1 cellular context compared by ENCODE assay signal in genomic region chr15:93035953-93036810, GRCh38.
TF ChIP-seq lines count a peak whose summit lies in the region.

No MANE protein-coding gene starts in this region.

TF ChIP-seq in K562, 482 proteins besides CTCF, POLR2A, EP300 and RAD21 (continued from another document and continues in another):
- TF ChIP-seq JUN (IDR thresholded peaks at IDR 0.05; ENCODE audit: borderline replicate concordance, low read depth, low read length): peak; percentile 15; the same call in 1 of the 2 replicates
- no peak for TF ChIP-seq JUN (CRISPR knock-in tag; IDR thresholded peaks at IDR 0.05; ENCODE audit: borderline replicate concordance)
- TF ChIP-seq TEAD4 (IDR thresholded peaks at IDR 0.05; ENCODE audit: low read length): no peak
- peak; percentile 87; the same call in 1 of the 2 replicates for TF ChIP-seq TEAD4 (CRISPR knock-in tag; IDR thresholded peaks at IDR 0.05; ENCODE audit: borderline replicate concordance)
- peak; percentile 51; the same call in 1 of the 2 replicates for TF ChIP-seq CREB1 (IDR thresholded peaks at IDR 0.05)
- TF ChIP-seq CREB1 (CRISPR knock-in tag; IDR thresholded peaks at IDR 0.05): no peak; the same call in 1 of the 2 replicates
- no peak for TF ChIP-seq SMARCA5 (IDR thresholded peaks at IDR 0.05)
- peak; percentile 47; the same call in 1 of the 2 replicates for TF ChIP-seq EP400 (IDR thresholded peaks at IDR 0.05)
- no peak for TF ChIP-seq ATF1 (CRISPR knock-in tag; IDR thresholded peaks at IDR 0.05)
- TF ChIP-seq ATF1 (tag; IDR thresholded peaks at IDR 0.05): peak; percentile 62
- TF ChIP-seq, protein P1, sequence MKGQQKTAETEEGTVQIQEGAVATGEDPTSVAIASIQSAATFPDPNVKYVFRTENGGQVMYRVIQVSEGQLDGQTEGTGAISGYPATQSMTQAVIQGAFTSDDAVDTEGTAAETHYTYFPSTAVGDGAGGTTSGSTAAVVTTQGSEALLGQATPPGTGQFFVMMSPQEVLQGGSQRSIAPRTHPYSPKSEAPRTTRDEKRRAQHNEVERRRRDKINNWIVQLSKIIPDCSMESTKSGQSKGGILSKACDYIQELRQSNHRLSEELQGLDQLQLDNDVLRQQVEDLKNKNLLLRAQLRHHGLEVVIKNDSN (CRISPR knock-in tag; IDR thresholded peaks at IDR 0.05): peak; percentile 85
- TF ChIP-seq TFAP4 (CRISPR knock-in tag; IDR thresholded peaks at IDR 0.05; ENCODE audit: borderline replicate concordance): peak; percentile 77
- peak; percentile 19; the same call in 1 of the 2 replicates for TF ChIP-seq THAP12 (CRISPR knock-in tag; IDR thresholded peaks at IDR 0.05)
- TF ChIP-seq POU5F1 (IDR thresholded peaks at IDR 0.05; ENCODE audit: borderline replicate concordance, low read depth, low read length, partially characterized antibody): no peak
- TF ChIP-seq USF2 (CRISPR knock-in tag; IDR thresholded peaks at IDR 0.05): peak; percentile 43
- TF ChIP-seq, protein P2, sequence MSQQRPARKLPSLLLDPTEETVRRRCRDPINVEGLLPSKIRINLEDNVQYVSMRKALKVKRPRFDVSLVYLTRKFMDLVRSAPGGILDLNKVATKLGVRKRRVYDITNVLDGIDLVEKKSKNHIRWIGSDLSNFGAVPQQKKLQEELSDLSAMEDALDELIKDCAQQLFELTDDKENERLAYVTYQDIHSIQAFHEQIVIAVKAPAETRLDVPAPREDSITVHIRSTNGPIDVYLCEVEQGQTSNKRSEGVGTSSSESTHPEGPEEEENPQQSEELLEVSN (IDR thresholded peaks at IDR 0.05; ENCODE audit: borderline replicate concordance in 1 of 2, extremely low read depth in 1 of 2, insufficient read depth in 1 of 2, insufficient read length in 1 of 2, low read depth in 1 of 2, low read length in 1 of 2, poor library complexity in 1 of 2, severe bottlenecking in 1 of 2): peak in 1 of 2 experiments; percentile 60
- 0 out of 3 replicates have a peak, but pooled peaks of 1 of the 2 experiments have one; percentile 41 for TF ChIP-seq CBX3 (IDR thresholded peaks at IDR 0.05; ENCODE audit: borderline replicate concordance in 1 of 2, low read length in 2 of 2)
- TF ChIP-seq ZC3H8 (IDR thresholded peaks at IDR 0.05): no peak
- no peak for TF ChIP-seq ZNF57 (CRISPR knock-in tag; IDR thresholded peaks at IDR 0.05)
- 0 out of 2 replicates have a peak, but pooled peaks have one; percentile 26 for TF ChIP-seq ZNF263 (CRISPR knock-in tag; IDR thresholded peaks at IDR 0.05; ENCODE audit: borderline replicate concordance)
- peak in 1 of 2 experiments; percentile 54; a peak in 1 of 4 replicates for TF ChIP-seq FOXK2 (conservative IDR thresholded peaks at IDR 0.05 in 1 of 2, IDR thresholded peaks at IDR 0.05 in 1 of 2; ENCODE audit: low read depth in 2 of 2)
- no peak for TF ChIP-seq ZNF316 (IDR thresholded peaks at IDR 0.05)
- no peak for TF ChIP-seq XRCC5 (IDR thresholded peaks at IDR 0.05; ENCODE audit: low read depth, low read length)
- TF ChIP-seq ZNF740 (CRISPR knock-in tag; IDR thresholded peaks at IDR 0.05): 0 out of 2 replicates have a peak, but pooled peaks have one; percentile 41
- TF ChIP-seq ZNF740 (tag; IDR thresholded peaks at IDR 0.05): no peak
- no peak for TF ChIP-seq ZNF41 (CRISPR knock-in tag; conservative IDR thresholded peaks at IDR 0.05)
- peak; percentile 8; the same call in 1 of the 2 replicates for TF ChIP-seq POLR2G (IDR thresholded peaks at IDR 0.05; ENCODE audit: low read depth, low read length)
- TF ChIP-seq CEBPG (CRISPR knock-in tag; IDR thresholded peaks at IDR 0.05): 0 out of 2 replicates have a peak, but pooled peaks have one; percentile 11
- TF ChIP-seq CEBPG (tag; conservative IDR thresholded peaks at IDR 0.05 in 1 of 2, IDR thresholded peaks at IDR 0.05 in 1 of 2): no peak
- no peak for TF ChIP-seq POLR2AphosphoS5 (IDR thresholded peaks at IDR 0.05; ENCODE audit: control insufficient read depth, insufficient read depth, low read depth, low read length)
- TF ChIP-seq MAX (CRISPR knock-in tag; IDR thresholded peaks at IDR 0.05): peak; percentile 95
- no peak for TF ChIP-seq RHOXF2B (CRISPR knock-in tag; conservative IDR thresholded peaks at IDR 0.05)
- peak; percentile 78 for TF ChIP-seq L3MBTL2 (IDR thresholded peaks at IDR 0.05)
- peak; percentile 33; the same call in 1 of the 2 replicates for TF ChIP-seq MTA3 (IDR thresholded peaks at IDR 0.05; ENCODE audit: borderline replicate concordance)
- peak; percentile 86 for TF ChIP-seq BHLHE40 (IDR thresholded peaks at IDR 0.05; ENCODE audit: low read length)
- peak; percentile 22; the same call in 1 of the 2 replicates for TF ChIP-seq RAD51 (IDR thresholded peaks at IDR 0.05; ENCODE audit: borderline replicate concordance, low read depth)
- TF ChIP-seq, protein P3, sequence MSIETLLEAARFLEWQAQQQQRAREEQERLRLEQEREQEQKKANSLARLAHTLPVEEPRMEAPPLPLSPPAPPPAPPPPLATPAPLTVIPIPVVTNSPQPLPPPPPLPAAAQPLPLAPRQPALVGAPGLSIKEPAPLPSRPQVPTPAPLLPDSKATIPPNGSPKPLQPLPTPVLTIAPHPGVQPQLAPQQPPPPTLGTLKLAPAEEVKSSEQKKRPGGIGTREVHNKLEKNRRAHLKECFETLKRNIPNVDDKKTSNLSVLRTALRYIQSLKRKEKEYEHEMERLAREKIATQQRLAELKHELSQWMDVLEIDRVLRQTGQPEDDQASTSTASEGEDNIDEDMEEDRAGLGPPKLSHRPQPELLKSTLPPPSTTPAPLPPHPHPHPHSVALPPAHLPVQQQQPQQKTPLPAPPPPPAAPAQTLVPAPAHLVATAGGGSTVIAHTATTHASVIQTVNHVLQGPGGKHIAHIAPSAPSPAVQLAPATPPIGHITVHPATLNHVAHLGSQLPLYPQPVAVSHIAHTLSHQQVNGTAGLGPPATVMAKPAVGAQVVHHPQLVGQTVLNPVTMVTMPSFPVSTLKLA (conservative IDR thresholded peaks at IDR 0.05): peak; percentile 85 to 89
- TF ChIP-seq LEF1 (IDR thresholded peaks at IDR 0.05): 0 out of 2 replicates have a peak, but pooled peaks have one; percentile 18
- peak; percentile 50; the same call in 1 of the 2 replicates for TF ChIP-seq ZBTB7A (IDR thresholded peaks at IDR 0.05; ENCODE audit: borderline replicate concordance, control insufficient read depth, low read depth, low read length)
- TF ChIP-seq ZNF518B (CRISPR knock-in tag; IDR thresholded peaks at IDR 0.05): no peak
- peak; percentile 27 for TF ChIP-seq DACH1 (IDR thresholded peaks at IDR 0.05; ENCODE audit: partially characterized antibody)
- TF ChIP-seq FOXA3 (CRISPR knock-in tag; conservative IDR thresholded peaks at IDR 0.05 in 1 of 2, IDR thresholded peaks at IDR 0.05 in 1 of 2): peak in 1 of 2 experiments; percentile 82; a peak in 2 of 4 replicates
- peak; percentile 73 for TF ChIP-seq CREM (IDR thresholded peaks at IDR 0.05; ENCODE audit: low read depth)
- peak; percentile 86 for TF ChIP-seq MITF (IDR thresholded peaks at IDR 0.05)
- TF ChIP-seq, protein P4, sequence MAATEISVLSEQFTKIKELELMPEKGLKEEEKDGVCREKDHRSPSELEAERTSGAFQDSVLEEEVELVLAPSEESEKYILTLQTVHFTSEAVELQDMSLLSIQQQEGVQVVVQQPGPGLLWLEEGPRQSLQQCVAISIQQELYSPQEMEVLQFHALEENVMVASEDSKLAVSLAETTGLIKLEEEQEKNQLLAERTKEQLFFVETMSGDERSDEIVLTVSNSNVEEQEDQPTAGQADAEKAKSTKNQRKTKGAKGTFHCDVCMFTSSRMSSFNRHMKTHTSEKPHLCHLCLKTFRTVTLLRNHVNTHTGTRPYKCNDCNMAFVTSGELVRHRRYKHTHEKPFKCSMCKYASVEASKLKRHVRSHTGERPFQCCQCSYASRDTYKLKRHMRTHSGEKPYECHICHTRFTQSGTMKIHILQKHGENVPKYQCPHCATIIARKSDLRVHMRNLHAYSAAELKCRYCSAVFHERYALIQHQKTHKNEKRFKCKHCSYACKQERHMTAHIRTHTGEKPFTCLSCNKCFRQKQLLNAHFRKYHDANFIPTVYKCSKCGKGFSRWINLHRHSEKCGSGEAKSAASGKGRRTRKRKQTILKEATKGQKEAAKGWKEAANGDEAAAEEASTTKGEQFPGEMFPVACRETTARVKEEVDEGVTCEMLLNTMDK (IDR thresholded peaks at IDR 0.05; ENCODE audit: borderline replicate concordance, insufficient read depth, low read depth, low read length, poor library complexity, severe bottlenecking): peak; percentile 25
